ENCODE assay signal across 19 cellular contexts in genomic region chr16:86062271-86062965, GRCh38.
DNase-seq lines count a peak whose midpoint lies in the region; ATAC-seq and TF ChIP-seq lines count a peak whose summit lies in the region.
"Had no signal": no experiment of that assay in that cellular context is flagged by ENCODE, and none has a peak within 500 bp of the region (broad histone marks: within the 10 kb centered on the region; RNA-seq: fewer than 3 reads in every experiment).

No MANE protein-coding gene starts in this region.

- no peak overlapping the region for H3K4me2 ChIP-seq in osteoblast (ENCODE audit: insufficient read depth, low read length)
- H3K4me2 ChIP-seq: A549, PC-9 had no signal

- no peaks in the 10 kb centered on the region for H3K4me1 Mint-ChIP-seq in natural killer cell treated with Interleukin-12 subunit alpha and Interleukin-12 subunit beta and Interleukin-15 and Interleukin-18, amount 100 ng/mL, for 72 hours (ENCODE audit: low read depth in 2 of 2)
- no peaks in the 10 kb centered on the region for H3K4me1 Mint-ChIP-seq in natural killer cell
- no peaks in the 10 kb centered on the region for H3K4me1 Mint-ChIP-seq in stimulated activated memory B cell treated with anti-CD40 and anti-IgM and Interleukin-4, amounts not matched to agents 10 μg/mL and 1 μg/mL and 100 μg/mL, for 72 hours
- H3K4me1 Mint-ChIP-seq: B cell; CD4-positive, CD25-positive, alpha-beta regulatory T cell had no signal

- H3K27ac Mint-ChIP-seq in natural killer cell treated with Interleukin-12 subunit alpha and Interleukin-12 subunit beta and Interleukin-15 and Interleukin-18, amount 100 ng/mL, for 72 hours = no peak overlapping the region
- no peak overlapping the region for H3K27ac Mint-ChIP-seq in natural killer cell
- no peak overlapping the region for H3K27ac Mint-ChIP-seq in stimulated activated memory B cell treated with anti-CD40 and anti-IgM and Interleukin-4, amounts not matched to agents 10 μg/mL and 1 μg/mL and 100 μg/mL, for 72 hours
- H3K27ac Mint-ChIP-seq: B cell; CD4-positive, CD25-positive, alpha-beta regulatory T cell had no signal

- TF ChIP-seq CTCF in natural killer cell (IDR thresholded peaks at IDR 0.05) (no peak), osteoblast (IDR thresholded peaks at IDR 0.05; ENCODE audit: extremely low read depth, low read depth, low read length) (no peak)

- H3K36me3 ChIP-seq in osteoblast (ENCODE audit: insufficient read depth, low read length) = no peaks in the 10 kb centered on the region
- H3K36me3 ChIP-seq: MG63 had no signal

- H3K9me3 Mint-ChIP-seq in natural killer cell treated with Interleukin-12 subunit alpha and Interleukin-12 subunit beta and Interleukin-15 and Interleukin-18, amount 100 ng/mL, for 72 hours = no peaks in the 10 kb centered on the region
- H3K9me3 Mint-ChIP-seq in natural killer cell = no peaks in the 10 kb centered on the region
- no peaks in the 10 kb centered on the region for H3K9me3 Mint-ChIP-seq in stimulated activated memory B cell treated with anti-CD40 and anti-IgM and Interleukin-4, amounts not matched to agents 10 μg/mL and 1 μg/mL and 100 μg/mL, for 72 hours

- no peaks in the 10 kb centered on the region for H3K9me3 ChIP-seq in osteoblast (ENCODE audit: low read depth, low read length)
- H3K9me3 ChIP-seq: A549, MG63 had no signal

- no peak overlapping the region for H2AFZ ChIP-seq in osteoblast (ENCODE audit: low read length)
- H2AFZ ChIP-seq: PC-9 had no signal

- no peak overlapping the region for H3K4me3 Mint-ChIP-seq in natural killer cell treated with Interleukin-12 subunit alpha and Interleukin-12 subunit beta and Interleukin-15 and Interleukin-18, amount 100 ng/mL, for 72 hours
- H3K4me3 Mint-ChIP-seq in natural killer cell = no peak overlapping the region
- H3K4me3 Mint-ChIP-seq in stimulated activated memory B cell treated with anti-CD40 and anti-IgM and Interleukin-4, amounts not matched to agents 10 μg/mL and 1 μg/mL and 100 μg/mL, for 72 hours = no peak overlapping the region
- H3K4me3 Mint-ChIP-seq: B cell; CD4-positive, CD25-positive, alpha-beta regulatory T cell had no signal

- H3K36me3 Mint-ChIP-seq in natural killer cell treated with Interleukin-12 subunit alpha and Interleukin-12 subunit beta and Interleukin-15 and Interleukin-18, amount 100 ng/mL, for 72 hours = no peaks in the 10 kb centered on the region
- H3K36me3 Mint-ChIP-seq in natural killer cell = no peaks in the 10 kb centered on the region
- no peaks in the 10 kb centered on the region for H3K36me3 Mint-ChIP-seq in stimulated activated memory B cell treated with anti-CD40 and anti-IgM and Interleukin-4, amounts not matched to agents 10 μg/mL and 1 μg/mL and 100 μg/mL, for 72 hours
- H3K36me3 Mint-ChIP-seq: CD4-positive, CD25-positive, alpha-beta regulatory T cell had no signal

- peaks cover 7 to 12% of the 10 kb centered on the region in 2 donors for H3K27me3 Mint-ChIP-seq in natural killer cell treated with Interleukin-12 subunit alpha and Interleukin-12 subunit beta and Interleukin-15 and Interleukin-18, amount 100 ng/mL, for 72 hours
- H3K27me3 Mint-ChIP-seq in natural killer cell (ENCODE audit: low read depth in 2 of 2) = peaks cover 4 to 18% of the 10 kb centered on the region in 2 donors
- H3K27me3 Mint-ChIP-seq in stimulated activated memory B cell treated with anti-CD40 and anti-IgM and Interleukin-4, amounts not matched to agents 10 μg/mL and 1 μg/mL and 100 μg/mL, for 72 hours = peaks cover 56% of the 10 kb centered on the region

- DNase-seq in natural killer cell treated with Interleukin-12 subunit alpha and Interleukin-12 subunit beta and Interleukin-15 and Interleukin-18, amount 100 ng/mL, for 72 hours (ENCODE audit: low spot score) = peak; percentile 56
- DNase-seq in natural killer cell = no peak
- peak; percentile 13 for DNase-seq in osteoblast (ENCODE audit: insufficient read length, low spot score, missing footprints)
- DNase-seq in mucosa of gallbladder (ENCODE audit: low spot score) = no peak
- no peak for DNase-seq in stimulated activated CD4-positive, alpha-beta T cell treated with anti-CD3 and anti-CD28 coated beads, Interleukin-4, amount 100 ng/mL, for 1 hour
- DNase-seq: CD4-positive, CD25-positive, alpha-beta regulatory T cell; DMS79 treated with DMSO at 0.1 percent for 48 hours; MG63; NCI-H1417; NCI-H1694 treated with DMSO at 0.1 percent for 48 hours; NCI-H2081 treated with DMSO at 0.1 percent for 48 hours; NCI-H510A; NCI-H748 treated with DMSO at 0.1 percent for 48 hours; RPMI8226 had no signal

- H3K4me1 ChIP-seq in osteoblast (ENCODE audit: insufficient read depth, low read length) = no peaks in the 10 kb centered on the region
- H3K4me1 ChIP-seq: A549 had no signal

- intact Hi-C loops in natural killer cell (cut with micrococcal nuclease) = no loop called here

- H3K4me3 ChIP-seq in osteoblast (ENCODE audit: insufficient read depth, low read length) = no peak overlapping the region
- H3K4me3 ChIP-seq: A549, MG63, PC-9 had no signal

- ATAC-seq in natural killer cell treated with Interleukin-12 subunit alpha and Interleukin-12 subunit beta and Interleukin-15 and Interleukin-18, amount 100 ng/mL, for 72 hours = no peak
- no peak for ATAC-seq in natural killer cell
- no peak for ATAC-seq in stimulated activated memory B cell treated with anti-CD40 and anti-IgM and Interleukin-4, amounts not matched to agents 10 μg/mL and 1 μg/mL and 100 μg/mL, for 72 hours
- ATAC-seq: A549 had no signal

- H3K27me3 ChIP-seq in osteoblast (ENCODE audit: insufficient read depth, low read length) = peaks cover 7% of the 10 kb centered on the region

- no peaks in the 10 kb centered on the region for H3K79me2 ChIP-seq in osteoblast (ENCODE audit: insufficient read depth, low read length)

- H3K27ac ChIP-seq in cingulate gyrus (ENCODE audit: low read depth, low read length) (peak overlapping the region; percentile 1), osteoblast (ENCODE audit: low read depth, low read length) (no peak overlapping the region)
- H3K27ac ChIP-seq: A549, PC-9 had no signal

- no peaks in the 10 kb centered on the region for H4K20me1 ChIP-seq in osteoblast (ENCODE audit: insufficient read depth, low read length)

Comparison
In these comparisons a context has a peak if more than half of its experiments do, and no peak if none do; other contexts are left out.
1. DNase-seq: peak in natural killer cell treated with Interleukin-12 subunit alpha and Interleukin-12 subunit beta and Interleukin-15 and Interleukin-18, amount 100 ng/mL, for 72 hours (single experiment) and osteoblast (single experiment); none in natural killer cell (single experiment), mucosa of gallbladder (single experiment) and stimulated activated CD4-positive, alpha-beta T cell treated with anti-CD3 and anti-CD28 coated beads, Interleukin-4, amount 100 ng/mL, for 1 hour (single experiment).